Comparison of ENCODE assay signal across 23 cellular contexts in genomic region chr6:76518443-76518842, GRCh38.
"Had no signal": no experiment of that assay in that cellular context is flagged by ENCODE, and none has a peak within 500 bp of the region (broad histone marks: within the 10 kb centered on the region; RNA-seq: fewer than 3 reads in every experiment).

No MANE protein-coding gene starts in this region.

- H3K27me3 ChIP-seq: breast epithelium, Peyer's patch had no signal

- ATAC-seq: activated CD4-positive, CD25-positive, alpha-beta regulatory T cell treated with anti-CD3 and anti-CD28 coated beads, Interleukin-2, amount 50 U/mL, for 24 hours; activated CD8-positive, alpha-beta T cell treated with anti-CD3 and anti-CD28 coated beads for 36 hours; activated T-cell treated with anti-CD3 and anti-CD28 coated beads, Interleukin-2, amount 50 U/mL, for 72 hours had no signal

- DNase-seq: activated CD4-positive, alpha-beta T cell treated with anti-CD3 and anti-CD28 coated beads for 4 hours; activated CD8-positive, alpha-beta memory T cell treated with anti-CD3 and anti-CD28 coated beads, Interleukin-2, amount 50 U/mL, for 4 hours; activated CD8-positive, alpha-beta T cell treated with anti-CD3 and anti-CD28 coated beads for 36 hours; activated gamma-delta T cell treated with Interleukin-2 at 50 U/mL for 16 hours; activated naive CD4-positive, alpha-beta T cell treated with anti-CD3 and anti-CD28 coated beads, Interleukin-2, amount 50 U/mL, for 16 hours; activated T-cell treated with anti-CD3 and anti-CD28 coated beads, Interleukin-2, amount 50 U/mL, for 72 hours; aorta; central memory CD4-positive, alpha-beta T cell; Kasumi-1; NCI-H1048; NCI-H146; NCI-H187 treated with DMSO at 0.1 percent for 48 hours; NCI-H2081 treated with DMSO at 0.1 percent for 48 hours; NCI-H2171; NCI-H2227 treated with DMSO at 0.1 percent for 48 hours; NCI-H526 treated with DMSO at 0.1 percent for 48 hours; NCI-H82; NK-92 treated with Interleukin-12 subunit alpha and Interleukin-12 subunit beta, amount 100 ng/mL, for 24 hours; OCI-M1; Peyer's patch; SHP77 treated with DMSO at 0.1 percent for 48 hours had no signal

- H3K27ac ChIP-seq: breast epithelium, Peyer's patch had no signal

- H3K4me3 ChIP-seq: breast epithelium, Peyer's patch had no signal

- H3K36me3 ChIP-seq: breast epithelium, Peyer's patch had no signal

- H3K4me1 ChIP-seq: breast epithelium, Peyer's patch had no signal
